ENCODE assay signal across 8 cellular contexts in genomic region chr10:101831169-101831811, GRCh38. TPM values are rescaled to one million over a fixed set of nuclear protein-coding genes. Genes with fewer than 3 reads are reported as not detected.
DNase-seq lines count a peak whose midpoint lies in the region; ATAC-seq and TF ChIP-seq lines count a peak whose summit lies in the region.

No MANE protein-coding gene starts in this region.

- no peak overlapping the region for H2BK20ac ChIP-seq in H9 (ENCODE audit: low read depth, low read length, poor library complexity, severe bottlenecking)

- TF ChIP-seq EP300 in gastroesophageal sphincter (IDR thresholded peaks at IDR 0.05): no peak

- no peaks in the 10 kb centered on the region for H3K9me3 Mint-ChIP-seq in H9

- peaks cover 0 to 10% of the 10 kb centered on the region in 2 donors for H3K36me3 ChIP-seq in gastroesophageal sphincter

- H4K5ac ChIP-seq in H9 (ENCODE audit: insufficient read length, low read depth, low read length): no peak overlapping the region

- H3K4me1 ChIP-seq in H9 (ENCODE audit: insufficient read depth, low read length) (peaks cover 6% of the 10 kb centered on the region; the same call in 1 of the 2 replicates), gastroesophageal sphincter (peaks cover 0 to 28% (median 12%) of the 10 kb centered on the region in 3 donors)

- TF ChIP-seq POLR2A in gastroesophageal sphincter (IDR thresholded peaks at IDR 0.05): no peak

- no peak overlapping the region for H3T11ph ChIP-seq in H9 (ENCODE audit: low read length)

- no peak overlapping the region for H2BK5ac ChIP-seq in H9 (ENCODE audit: insufficient read length, low read length)

- peak overlapping the region; percentile 94 for H3K4me2 ChIP-seq in H9 (ENCODE audit: insufficient read depth, insufficient read length, low read length)

- no peak overlapping the region for H2BK15ac ChIP-seq in H9 (ENCODE audit: low read depth, low read length)

- ATAC-seq in gastroesophageal sphincter (no peak), GM18873 (IDR thresholded peaks at IDR 0.05; ENCODE audit: low FRiP score, unreplicated experiment) (no peak)

- no peak overlapping the region for H2BK120ac ChIP-seq in H9 (ENCODE audit: low read depth, low read length, poor library complexity, severe bottlenecking)

- no peaks in the 10 kb centered on the region for H3K79me1 ChIP-seq in H9 (ENCODE audit: insufficient read depth, low read depth, low read length, poor library complexity, severe bottlenecking)

- no peak overlapping the region for H2AK5ac ChIP-seq in H9 (ENCODE audit: insufficient read length, low read length)

- no peak overlapping the region for H3K56ac ChIP-seq in H9 (ENCODE audit: insufficient read length, low read depth, low read length)

- H3K9me3 ChIP-seq in H9 (ENCODE audit: control insufficient read depth, low read depth, low read length): no peaks in the 10 kb centered on the region
- H3K9me3 ChIP-seq in gastroesophageal sphincter: no peaks in the 10 kb centered on the region

- H3K27me3 ChIP-seq in H9 (ENCODE audit: insufficient read depth, low read length) (no peaks in the 10 kb centered on the region), gastroesophageal sphincter (no peaks in the 10 kb centered on the region)

- no peak overlapping the region for H4K91ac ChIP-seq in H9 (ENCODE audit: insufficient read length, low read depth, low read length)

- H3K23ac ChIP-seq in H9 (ENCODE audit: insufficient read length, low read depth, low read length): no peak overlapping the region

- H3K18ac ChIP-seq in H9 (ENCODE audit: insufficient read length, low read depth, low read length): no peak overlapping the region

- no peak for DNase-seq in H9
- DNase-seq in NK-92 treated with Interleukin-12 subunit alpha and Interleukin-12 subunit beta, amount 100 ng/mL, for 24 hours (lab: John Stamatoyannopoulos, UW): no peak
- no peak for DNase-seq in CD1c-positive myeloid dendritic cell (ENCODE audit: extremely low spot score)
- DNase-seq in DMS114 treated with DMSO at 0.1 percent for 48 hours (lab: John Stamatoyannopoulos, UW; ENCODE audit: unreplicated experiment): no peak

- no CpG with 5 or more reads among the region's 9 CpGs for WGBS in H9 (ENCODE audit: extremely low coverage, insufficient read length, low lambda C conversion rate)
- 46 to 53% methylated on average over 4 to 5 of the region's 9 CpGs for WGBS in gastroesophageal sphincter (ENCODE audit: low coverage in 1 of 2), 2 donors

- H3K23me2 ChIP-seq in H9 (ENCODE audit: insufficient read length, low read depth, low read length, poor library complexity, severe bottlenecking): peaks cover 19% of the 10 kb centered on the region

- H3K27ac Mint-ChIP-seq in H9: peak overlapping the region in 1 of 3 experiments; percentile 57; a peak in 3 of 7 replicates

- H4K8ac ChIP-seq in H9 (replicated peaks; ENCODE audit: insufficient read length, low read depth, low read length): no peak overlapping the region

- H3K27me3 Mint-ChIP-seq in H9 (ENCODE audit: low read depth): peaks cover 10% of the 10 kb centered on the region

- H3K14ac ChIP-seq in H9 (ENCODE audit: insufficient read depth, low read length): no peak overlapping the region

- H3K4me1 Mint-ChIP-seq in H9: peaks cover 18 to 36% of the 10 kb centered on the region in 2 experiments

- H3K4me3 ChIP-seq in WI38 (ENCODE audit: low read depth, low read length) (peak overlapping the region; percentile 35), gastroesophageal sphincter (peak overlapping the region; percentile 45 to 60), skin epidermis (peak overlapping the region; percentile 31 to 48 (median 40))

- no peak overlapping the region for H3K4ac ChIP-seq in H9 (ENCODE audit: low read depth, low read length)

- H4K20me1 ChIP-seq in H9 (ENCODE audit: control insufficient read depth, insufficient read depth, insufficient read length): peaks cover 3% of the 10 kb centered on the region

- peaks cover 3 to 9% (median 6%) of the 10 kb centered on the region in 3 experiments; a peak in 6 of 7 replicates for H3K36me3 Mint-ChIP-seq in H9 (ENCODE audit: insufficient read depth in 1 of 3, low read depth in 3 of 3)

- H3K4me3 Mint-ChIP-seq in H9: peak overlapping the region; percentile 64 to 85

- no peak overlapping the region for H2BK12ac ChIP-seq in H9 (ENCODE audit: insufficient read length, low read depth, low read length)

- no peak overlapping the region for H2AFZ ChIP-seq in H9 (ENCODE audit: low read length)

- no peak overlapping the region for H3K27ac ChIP-seq in H9 (ENCODE audit: insufficient read length, low read depth, low read length)
- H3K27ac ChIP-seq in gastroesophageal sphincter: peak overlapping the region in 3 of 4 donors; percentile 59 to 76 (median 75)
- H3K27ac ChIP-seq in skin epidermis: peak overlapping the region in 19 of 21 experiments; percentile 35 to 89 (median 69)

- no peaks in the 10 kb centered on the region for H3K79me2 ChIP-seq in H9 (ENCODE audit: insufficient read depth, low read length)

- TF ChIP-seq CTCF in H9 (conservative IDR thresholded peaks at IDR 0.05): no peak
- no peak for TF ChIP-seq CTCF in WI38 (IDR thresholded peaks at IDR 0.05; ENCODE audit: low read depth, low read length)
- TF ChIP-seq CTCF in gastroesophageal sphincter (IDR thresholded peaks at IDR 0.05): no peak

- peak overlapping the region; percentile 15 for H3K9ac ChIP-seq in H9 (ENCODE audit: extremely low read depth, insufficient read length, low read length)

RNA-seq across cellular contexts. Expression of gene KCNIP2, which starts 12.3 kb away (rescaled TPM):
- total RNA-seq in H9 (2021) (2.6 and 3.0 TPM in 2 replicates), gastroesophageal sphincter (1 to 10 TPM in 1 of 4 donors, under 1 TPM in 2, not detected in 1; 0.78 to 2.4 (median 0.89) TPM)

RNA-seq across cellular contexts. Expression of gene OGA, which starts 13.0 kb away (rescaled TPM):
- 120 and 125 TPM in 2 replicates for total RNA-seq in H9 (2021)
- 100 to 1,000 TPM in 2 of 4 donors, 10 to 100 TPM in 2; 92.5 to 163 (median 115) TPM for total RNA-seq in gastroesophageal sphincter

RNA-seq across cellular contexts. Expression of gene NPM3, which starts 48.0 kb away (rescaled TPM):
- total RNA-seq in H9 (2021): 133 and 139 TPM in 2 replicates
- 10 to 100 TPM; 11.4 to 28.2 (median 21.8) TPM for total RNA-seq in gastroesophageal sphincter

RNA-seq across cellular contexts. Expression of gene FGF8, which starts 55.4 kb away (rescaled TPM):
- total RNA-seq in H9 (2021) (14.3 and 20.2 TPM in 2 replicates), gastroesophageal sphincter (not detected)
